7 cellular contexts compared by ENCODE assay signal in genomic region chrY:18906195-18906594, GRCh38.
DNase-seq lines count a peak whose midpoint lies in the region; ATAC-seq and TF ChIP-seq lines count a peak whose summit lies in the region.
"Not testable (repeated sequence)": the region's sequence is repeated elsewhere in the genome, so short reads cannot be mapped to it uniquely, and the experiment has no call there.

No MANE protein-coding gene starts in this region.

- H3K9ac ChIP-seq in HCT116 (ENCODE audit: low read length): not testable (repeated sequence)

- TF ChIP-seq POLR2A in HCT116 (IDR thresholded peaks at IDR 0.05; ENCODE audit: borderline replicate concordance, extremely low read depth, insufficient read depth, insufficient read length): not testable (repeated sequence)

- not testable (repeated sequence) for H3K4me2 ChIP-seq in HCT116 (ENCODE audit: low read length)

- H3K4me3 Mint-ChIP-seq in WTC11: not testable (repeated sequence)

- H3K4me3 ChIP-seq in HCT116 (replicated peaks in 1 of 2; ENCODE audit: low read depth in 1 of 2, low read length in 2 of 2): not testable (repeated sequence)

- POLR2A ChIA-PET in HCT116 (lab: Charles Lee); WTC11 (lab: Charles Lee): not testable (repeated sequence)

- CTCF ChIA-PET in HCT116 (lab: Charles Lee); WTC11 (lab: Charles Lee): not testable (repeated sequence)

- H3K4me1 Mint-ChIP-seq in WTC11: peaks cover 24% of the 10 kb centered on the region

- not testable (repeated sequence) for ATAC-seq in HCT116, WTC11

- not testable (repeated sequence) for H3K36me3 Mint-ChIP-seq in WTC11

- not testable (repeated sequence) for H3K27me3 ChIP-seq in HCT116 (ENCODE audit: insufficient read depth, low read length)

- not testable (repeated sequence) for H3K27ac ChIP-seq in HCT116 (ENCODE audit: low read depth, low read length)
- peak overlapping the region; percentile 40 for H3K27ac ChIP-seq in epithelial cell of prostate

- H3K9me2 ChIP-seq in HCT116 (ENCODE audit: insufficient read depth): not testable (repeated sequence)

- not testable (repeated sequence) for H3K4me1 ChIP-seq in HCT116 (ENCODE audit: control insufficient read depth in 1 of 2, insufficient read depth in 2 of 2, low read length in 2 of 2)

- peak; percentile 33 for DNase-seq in Daoy (ENCODE audit: low read depth)
- DNase-seq in HCT116 (ENCODE audit: low read depth, low spot score): peak; percentile 0
- peak; percentile 14 for DNase-seq in M059J (ENCODE audit: low read depth)
- peak; percentile 10 for DNase-seq in WTC11 (ENCODE audit: low spot score)
- DNase-seq in epithelial cell of prostate (ENCODE audit: low read depth, low spot score): not testable (repeated sequence)
- DNase-seq in glomerular visceral epithelial cell (ENCODE audit: extremely low spot score): peak; percentile 66
- DNase-seq in renal cortical epithelial cell (ENCODE audit: low read depth): peak; percentile 11

- H3K27ac Mint-ChIP-seq in WTC11: not testable (repeated sequence)

- not testable (repeated sequence) for BruUV-seq in HCT116 (replicated peaks; lab: Mats Ljungman, UMichigan)

- not testable (repeated sequence) for H3K9me3 Mint-ChIP-seq in WTC11

- intact Hi-C loops in HCT116 (cut with micrococcal nuclease): not testable (repeated sequence)

- H3K27me3 Mint-ChIP-seq in WTC11 (ENCODE audit: low read depth): not testable (repeated sequence)

- TF ChIP-seq CTCF in HCT116 (IDR thresholded peaks at IDR 0.05 in 2 of 3, conservative IDR thresholded peaks at IDR 0.05 in 1 of 3; ENCODE audit: borderline replicate concordance in 1 of 3, insufficient read depth in 1 of 3, low read depth in 2 of 3, low read length in 2 of 3); WTC11 (IDR thresholded peaks at IDR 0.05): not testable (repeated sequence)

- H2AFZ ChIP-seq in HCT116 (ENCODE audit: low read depth, low read length, poor library complexity, severe bottlenecking): not testable (repeated sequence)

- RAD21 ChIA-PET in HCT116 (lab: Charles Lee; ENCODE audit: low non-redundant PET in 1 of 2, low total read pairs in 2 of 2, uncharacterized antibody in 2 of 2, unreplicated experiment in 2 of 2): not testable (repeated sequence)

- TF ChIP-seq RAD21 in HCT116 (IDR thresholded peaks at IDR 0.05; ENCODE audit: low read depth): not testable (repeated sequence)

- H3K36me3 ChIP-seq in HCT116 (ENCODE audit: control insufficient read depth in 1 of 2, insufficient read depth in 2 of 2, low read length in 2 of 2): not testable (repeated sequence)

- H3K9me3 ChIP-seq in HCT116 (ENCODE audit: control insufficient read depth in 1 of 2, insufficient read depth in 1 of 2, low read depth in 1 of 2, low read length in 2 of 2): not testable (repeated sequence)

- not testable (repeated sequence) for H4K20me1 ChIP-seq in HCT116 (ENCODE audit: insufficient read depth)

- H3K79me2 ChIP-seq in HCT116 (ENCODE audit: insufficient read depth, low read length): not testable (repeated sequence)
